In genomic region chr6:29752451-29753308, GRCh38 we compare ENCODE assay signal across 8 cellular contexts. TPM values are rescaled to one million over a fixed set of nuclear protein-coding genes. Genes with fewer than 3 reads are reported as not detected.
DNase-seq lines count a peak whose midpoint lies in the region; ATAC-seq and FAIRE-seq lines count a peak whose summit lies in the region.

No MANE protein-coding gene starts in this region.

- no peaks in the 10 kb centered on the region for H3K36me3 ChIP-seq in mesodermal cell (ENCODE audit: control insufficient read depth, insufficient read depth, low read length)

- DNase-seq in C1 segment of cervical spinal cord (lab: John Stamatoyannopoulos, UW) = peak; percentile 18 to 82 (median 66)
- peak; percentile 72 for DNase-seq in GM19240 (ENCODE audit: insufficient read length, low spot score)
- DNase-seq in NOMO-1 treated with DMSO at 0.1 percent for 48 hours (lab: John Stamatoyannopoulos, UW; ENCODE audit: unreplicated experiment) = peak; percentile 76
- DNase-seq in activated CD8-positive, alpha-beta memory T cell treated with anti-CD3 and anti-CD28 coated beads, Interleukin-2, amount 50 U/mL, for 24 hours (ENCODE audit: extremely low read depth) = peak; percentile 49
- DNase-seq in stimulated activated CD8-positive, alpha-beta memory T cell treated with anti-CD3 and anti-CD28 coated beads, Interleukin-15, amount 100 ng/mL, for 24 hours (ENCODE audit: low read depth) = peak; percentile 55

- peak; percentile 44 for ATAC-seq in HG03457 (IDR thresholded peaks at IDR 0.05; ENCODE audit: unreplicated experiment)

- H3K9me3 ChIP-seq in mesodermal cell (ENCODE audit: control insufficient read depth, low read length) = no peaks in the 10 kb centered on the region

- no peaks in the 10 kb centered on the region for H3K4me1 ChIP-seq in mesodermal cell (ENCODE audit: control insufficient read depth, insufficient read depth, low read length, poor library complexity, severe bottlenecking)

- FAIRE-seq in endometrium (lab: Jason Lieb, UNC) = peak; percentile 55

- WGBS in mesodermal cell (ENCODE audit: insufficient coverage in 2 of 2), 2 experiments = 1% methylated on average over 51 to 64 of the region's 64 CpGs

- H3K27ac ChIP-seq in mesodermal cell (ENCODE audit: low read depth, low read length, severe bottlenecking) = peak overlapping the region; percentile 6

- H3K4me3 ChIP-seq in mesodermal cell (ENCODE audit: extremely low read depth, insufficient read depth, low read length, poor library complexity, severe bottlenecking) = peak overlapping the region; percentile 62

RNA-seq across cellular contexts. Expression of gene HLA-F, which starts 29.4 kb away (rescaled TPM):
- 1.6 TPM for polyA plus RNA-seq in mesodermal cell (2013, experiment 1 of 2)
- 0.51 TPM for polyA plus RNA-seq in mesodermal cell (2013, experiment 2 of 2)

Comparison
In these comparisons a context has a peak if more than half of its experiments do, and no peak if none do; other contexts are left out.
1. Peak in every context shown above with its lines: DNase-seq, ATAC-seq, H3K4me3 ChIP-seq and H3K27ac ChIP-seq.